1 cellular context compared by ENCODE assay signal in genomic region chr12:112907415-112908157, GRCh38.
TF ChIP-seq lines count a peak whose summit lies in the region.

No MANE protein-coding gene starts in this region.

TF ChIP-seq in WTC11, 78 proteins besides CTCF, POLR2A, EP300 and RAD21 (continued from another document):
- no peak for TF ChIP-seq ARID4B (CRISPR knock-in tag; IDR thresholded peaks at IDR 0.05; ENCODE audit: borderline replicate concordance)
- TF ChIP-seq, protein P1, sequence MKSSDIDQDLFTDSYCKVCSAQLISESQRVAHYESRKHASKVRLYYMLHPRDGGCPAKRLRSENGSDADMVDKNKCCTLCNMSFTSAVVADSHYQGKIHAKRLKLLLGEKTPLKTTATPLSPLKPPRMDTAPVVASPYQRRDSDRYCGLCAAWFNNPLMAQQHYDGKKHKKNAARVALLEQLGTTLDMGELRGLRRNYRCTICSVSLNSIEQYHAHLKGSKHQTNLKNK (CRISPR knock-in tag; IDR thresholded peaks at IDR 0.05): no peak
- TF ChIP-seq TEAD4 (CRISPR knock-in tag; IDR thresholded peaks at IDR 0.05): no peak
TF ChIP-seq in WTC11: peak in this region for 0.
